In the genomic region with DNA sequence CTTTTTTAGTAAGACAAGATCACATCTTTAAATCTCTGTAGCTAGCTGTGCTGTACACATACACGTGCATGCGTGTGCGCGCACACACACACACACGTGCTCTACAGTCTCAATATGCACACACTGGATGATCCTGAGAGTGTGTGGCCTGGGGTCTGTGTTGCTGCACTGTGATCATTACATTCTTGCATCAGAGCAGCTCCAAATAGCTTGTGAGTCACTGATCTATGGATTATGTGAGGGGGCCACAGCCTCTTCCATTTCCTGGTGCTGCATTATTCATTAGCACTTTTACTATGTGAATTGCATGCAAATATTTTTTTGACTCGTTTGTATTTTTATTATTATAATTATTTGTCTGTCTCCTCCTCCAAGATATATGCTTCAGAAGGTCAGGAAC, we compare ENCODE assay signal across 23 cellular contexts. TPM values are rescaled to one million over a fixed set of nuclear protein-coding genes. Genes with fewer than 3 reads are reported as not detected.
A peak's percentile ranks its signal among the peaks of the same experiment; 100 is the strongest.
DNase-seq lines count a peak whose midpoint lies in the region; ATAC-seq and TF ChIP-seq lines count a peak whose summit lies in the region.
"Had no signal": no experiment of that assay in that cellular context is flagged by ENCODE, and none has a peak within 500 bp of the region (broad histone marks: within the 10 kb centered on the region; RNA-seq: fewer than 3 reads in every experiment).

No MANE protein-coding gene starts in this region.

- H3F3A ChIP-seq in DOHH2 (ENCODE audit: control insufficient read depth, insufficient read depth), result peaks cover 28% of the 10 kb centered on the region
- H3F3A ChIP-seq in SU-DHL-6 (ENCODE audit: insufficient read depth), result peaks cover 35% of the 10 kb centered on the region

- H3K4me2 ChIP-seq in DOHH2 (ENCODE audit: low read length) (peak overlapping the region; percentile 45), SU-DHL-6 (ENCODE audit: low read depth, low read length, poor library complexity, severe bottlenecking) (peak overlapping the region; percentile 90)

- peak overlapping the region; percentile 30 for H3K9ac ChIP-seq in SU-DHL-6 (ENCODE audit: low read length)

- H3K27ac ChIP-seq in DOHH2 (ENCODE audit: low read depth, low read length) (peak overlapping the region; percentile 98), SU-DHL-6 (ENCODE audit: low read depth, low read length) (peak overlapping the region; percentile 98), upper lobe of right lung (no peak overlapping the region)
- H3K27ac ChIP-seq: adrenal gland had no signal

- H4K20me1 ChIP-seq in DOHH2 (ENCODE audit: control insufficient read depth, insufficient read depth, low read depth, low read length), result no peaks in the 10 kb centered on the region
- no peaks in the 10 kb centered on the region for H4K20me1 ChIP-seq in SU-DHL-6 (ENCODE audit: low read depth, low read length)

- H3K4me1 ChIP-seq in DOHH2 (ENCODE audit: control insufficient read depth, low read length) (peaks cover 91% of the 10 kb centered on the region), upper lobe of right lung (no peaks in the 10 kb centered on the region)
- H3K4me1 ChIP-seq: adrenal gland had no signal

- H3K4me3 ChIP-seq in DOHH2 (ENCODE audit: low read length), result peak overlapping the region; percentile 40
- no peak overlapping the region for H3K4me3 ChIP-seq in MG63
- peak overlapping the region; percentile 19 for H3K4me3 ChIP-seq in SU-DHL-6 (ENCODE audit: insufficient read depth, low read length, poor library complexity, severe bottlenecking)
- H3K4me3 ChIP-seq in fibroblast of mammary gland (ENCODE audit: control insufficient read depth, low read depth, low read length), result no peak overlapping the region
- no peak overlapping the region for H3K4me3 ChIP-seq in upper lobe of right lung
- H3K4me3 ChIP-seq: adrenal gland had no signal

- intact Hi-C loops in upper lobe of right lung (cut with DNase I), result no loop called here

- no peak for ATAC-seq in upper lobe of right lung
- ATAC-seq: activated CD4-positive, alpha-beta T cell treated with anti-CD3 and anti-CD28 coated beads for 36 hours; SK-N-SH treated with all-trans-retinoic acid at 6 μM for 48 hours had no signal

- H2AFZ ChIP-seq in SU-DHL-6 (ENCODE audit: low read depth, low read length, severe bottlenecking), result no peak overlapping the region

- H3K27me3 ChIP-seq in DOHH2 (ENCODE audit: control insufficient read depth, low read length) (no peaks in the 10 kb centered on the region), MG63 (no peaks in the 10 kb centered on the region), SU-DHL-6 (ENCODE audit: low read length) (no peaks in the 10 kb centered on the region), upper lobe of right lung (no peaks in the 10 kb centered on the region)
- H3K27me3 ChIP-seq: adrenal gland had no signal

- no peaks in the 10 kb centered on the region for H3K9me2 ChIP-seq in DOHH2 (replicated peaks; ENCODE audit: control insufficient read depth, low read length)
- H3K9me2 ChIP-seq in SU-DHL-6 (replicated peaks; ENCODE audit: insufficient read depth, low read length), result no peaks in the 10 kb centered on the region

- TF ChIP-seq CTCF in DOHH2 (IDR thresholded peaks at IDR 0.05; ENCODE audit: low read depth, low read length, poor library complexity, severe bottlenecking), result no peak
- no peak for TF ChIP-seq CTCF in SU-DHL-6 (IDR thresholded peaks at IDR 0.05; ENCODE audit: insufficient read depth, low read length, poor library complexity, severe bottlenecking)
- TF ChIP-seq CTCF in fibroblast of mammary gland (conservative IDR thresholded peaks at IDR 0.05; ENCODE audit: control insufficient read depth, insufficient read depth, low read depth, low read length), result no peak
- TF ChIP-seq CTCF in upper lobe of right lung (IDR thresholded peaks at IDR 0.05), result no peak

- H3K79me2 ChIP-seq in DOHH2 (ENCODE audit: control insufficient read depth, low read length) (peaks cover 96% of the 10 kb centered on the region), SU-DHL-6 (ENCODE audit: insufficient read depth, low read length) (peaks cover 99% of the 10 kb centered on the region)

- H3K36me3 ChIP-seq in DOHH2 (ENCODE audit: control insufficient read depth, low read length) (peaks cover 38% of the 10 kb centered on the region), MG63 (no peaks in the 10 kb centered on the region), SU-DHL-6 (ENCODE audit: low read length) (peaks cover 5% of the 10 kb centered on the region; the same call in 1 of the 2 replicates), upper lobe of right lung (no peaks in the 10 kb centered on the region)
- H3K36me3 ChIP-seq: adrenal gland had no signal

- no peaks in the 10 kb centered on the region for H3K9me3 ChIP-seq in DOHH2 (ENCODE audit: control insufficient read depth, insufficient read depth, low read length)
- H3K9me3 ChIP-seq in MG63, result no peaks in the 10 kb centered on the region
- no peaks in the 10 kb centered on the region for H3K9me3 ChIP-seq in SU-DHL-6 (ENCODE audit: insufficient read depth, low read length)
- H3K9me3 ChIP-seq in upper lobe of right lung, result no peaks in the 10 kb centered on the region
- H3K9me3 ChIP-seq: adrenal gland had no signal

- DNase-seq in MG63 (peak; percentile 37), fibroblast of mammary gland (ENCODE audit: low read depth) (peak; percentile 10), NCI-H2029 (lab: John Stamatoyannopoulos, UW) (no peak), upper lobe of right lung (no peak), T-helper 9 cell (no peak)
- DNase-seq: activated CD4-positive, alpha-beta T cell treated with anti-CD3 and anti-CD28 coated beads for 36 hours; activated CD8-positive, alpha-beta memory T cell treated with anti-CD3 and anti-CD28 coated beads, Interleukin-2, amount 50 U/mL, for 48 hours; activated effector memory CD4-positive, alpha-beta T cell treated with anti-CD3 and anti-CD28 coated beads, Interleukin-2, amount 50 U/mL, for 16 hours; adrenal gland; dermis blood vessel endothelial cell; foreskin melanocyte; H7; hypothalamus; NCI-H1417; NCI-H524; occipital lobe; stimulated activated CD4-positive, alpha-beta T cell treated with anti-CD3 and anti-CD28 coated beads, Interleukin-4, amount 100 ng/mL, for 24 hours; T1000 had no signal

RNA-seq across cellular contexts. Expression of a gene that starts 34.6 kb away (rescaled TPM):
- total RNA-seq in MG63 (2014; rRNA removed; shearing (Covaris generic); ENCODE audit: low replicate concordance), result 2.6 and 10.1 TPM in 2 replicates
- total RNA-seq in upper lobe of right lung, result 35.3 TPM
- total RNA-seq: LHCN-M2, myocyte had no signal

Comparison
In these comparisons a context has a peak if more than half of its experiments do, and no peak if none do; other contexts are left out.
1. H3K4me3 ChIP-seq: peak in DOHH2 (single experiment) and SU-DHL-6 (single experiment); none in MG63 (single experiment), fibroblast of mammary gland (single experiment) and upper lobe of right lung (single experiment).
2. DNase-seq: peak in MG63 (single experiment) and fibroblast of mammary gland (single experiment); none in NCI-H2029 (single experiment), upper lobe of right lung (single experiment) and T-helper 9 cell (single experiment).